ENCODE assay signal across 7 cellular contexts in the genomic region with DNA sequence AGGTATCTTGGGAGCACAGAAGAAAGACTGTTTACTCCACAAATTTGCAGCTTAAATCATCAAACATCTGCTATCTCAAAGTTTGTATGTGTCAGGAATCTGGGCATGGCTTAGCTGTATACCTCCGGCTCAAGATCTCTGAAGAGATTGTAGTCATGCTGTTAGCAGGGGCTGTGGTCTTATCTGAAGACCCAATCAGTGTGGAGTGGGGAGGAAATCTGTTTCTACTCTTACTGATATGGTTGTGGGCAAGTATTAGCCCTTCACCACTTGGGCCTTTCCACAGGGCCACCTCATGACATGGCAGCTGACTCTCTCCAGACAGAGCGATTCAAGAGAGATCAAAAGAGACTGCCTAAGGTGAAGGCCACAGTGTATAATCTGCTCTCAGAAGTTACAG.
"Had no signal": no experiment of that assay in that cellular context is flagged by ENCODE, and none has a peak within 500 bp of the region (broad histone marks: within the 10 kb centered on the region; RNA-seq: fewer than 3 reads in every experiment).

No MANE protein-coding gene starts in this region.

- H3K4me3 ChIP-seq: K562 had no signal

- DNase-seq: IMR-90, KBM-7, KG1 had no signal

- H3K9ac ChIP-seq: KMS-11 had no signal

- H3K27ac ChIP-seq: HL-60, KMS-11 had no signal

- H3K4me2 ChIP-seq: KMS-11 had no signal

- ATAC-seq: HepG2, K562 had no signal
